ENCODE assay signal across 10 cellular contexts in the genomic region with DNA sequence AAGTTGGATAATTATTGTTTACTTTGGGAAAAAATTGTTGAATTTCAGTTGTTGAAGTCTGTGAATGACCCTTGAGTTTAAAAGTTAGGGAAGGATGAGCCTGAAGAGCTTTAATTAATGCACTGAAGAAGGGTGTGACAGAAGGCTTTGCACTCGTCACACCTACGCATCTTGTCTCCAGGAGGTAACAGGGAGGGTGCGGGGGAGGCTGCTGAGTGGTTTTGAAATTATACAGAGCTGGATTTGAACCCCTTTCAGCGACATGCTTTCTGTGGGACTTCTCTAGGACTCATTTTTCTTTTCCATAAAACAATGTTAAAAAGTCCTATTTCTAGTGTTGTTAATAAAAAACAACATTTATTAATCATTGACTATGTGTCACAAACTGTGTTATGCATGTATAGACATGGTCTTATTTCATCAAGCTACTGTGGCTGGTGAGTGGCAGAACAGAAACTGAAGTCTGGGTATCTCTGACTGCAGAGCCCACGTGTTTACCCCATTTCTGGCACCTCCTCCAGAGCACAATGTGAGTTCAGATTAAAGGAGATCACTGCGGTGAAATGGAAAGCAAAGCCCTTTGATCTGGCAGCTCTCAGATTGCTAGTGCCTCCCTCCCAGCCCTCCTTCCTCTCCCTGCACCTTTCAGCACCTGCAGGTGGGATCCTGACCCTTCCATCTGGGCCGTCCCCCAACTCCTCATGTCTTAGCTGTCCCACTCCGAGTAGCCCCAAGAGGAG.
DNase-seq lines count a peak whose midpoint lies in the region; ATAC-seq, FAIRE-seq and TF ChIP-seq lines count a peak whose summit lies in the region.
"Had no signal": no experiment of that assay in that cellular context is flagged by ENCODE, and none has a peak within 500 bp of the region (broad histone marks: within the 10 kb centered on the region; RNA-seq: fewer than 3 reads in every experiment).

No MANE protein-coding gene starts in this region.

- peak; percentile 64 for ATAC-seq in GM12878
- ATAC-seq in HG03565 (IDR thresholded peaks at IDR 0.05; ENCODE audit: unreplicated experiment): no peak
- ATAC-seq in HG03521 (IDR thresholded peaks at IDR 0.05; ENCODE audit: unreplicated experiment): no peak

- SMC1A ChIA-PET in GM12878 (lab: Charles Lee; ENCODE audit: uncharacterized antibody, unreplicated experiment): interaction anchor here (1.1 kb wide), 1 partner anchor 51 kb away, joined by 3 read pairs; no protein-coding TSS in a partner anchor

- no peak overlapping the region for H2AFZ ChIP-seq in GM12878 (ENCODE audit: control insufficient read depth, low read depth, low read length)

- WGBS in GM12878 (ENCODE audit: insufficient coverage, insufficient replicate concordance, low lambda C conversion rate, missing lambda C conversion rate): 27% methylated on average over 8 of the region's 8 CpGs

- no peaks in the 10 kb centered on the region for H3K27me3 ChIP-seq in GM12878 (replicated peaks in 1 of 2; ENCODE audit: control insufficient read depth in 2 of 2, insufficient read depth in 2 of 2, low read length in 1 of 2)
- H3K27me3 ChIP-seq: adrenal gland had no signal

- no peak overlapping the region for H3K4me2 ChIP-seq in GM12878 (ENCODE audit: control insufficient read depth, insufficient read depth)

- H3K9ac ChIP-seq in GM12878 (ENCODE audit: control insufficient read depth, insufficient read depth, low read length): no peak overlapping the region

- POLR2A ChIA-PET in GM12878 (lab: Charles Lee): no interaction called here

- no peaks in the 10 kb centered on the region; the same call in 2 of the 3 replicates for H3K9me3 ChIP-seq in GM12878 (replicated peaks; ENCODE audit: control insufficient read depth, insufficient read depth, low read length)
- H3K9me3 ChIP-seq: adrenal gland had no signal

- BruUV-seq in GM12878 (replicated peaks; lab: Mats Ljungman, UMichigan): no TSS peak

- TF ChIP-seq POLR2A in GM12878 (IDR thresholded peaks at IDR 0.05; ENCODE audit: low read depth, low read length): no peak

- DNase-seq in DMS 273 (lab: John Stamatoyannopoulos, UW; ENCODE audit: unreplicated experiment): peak; percentile 46
- DNase-seq in DMS 273 treated with DMSO at 0.1 percent for 48 hours (lab: John Stamatoyannopoulos, UW): no peak
- peak; percentile 66 for DNase-seq in NCI-H524 treated with DMSO at 0.1 percent for 48 hours (lab: John Stamatoyannopoulos, UW)
- DNase-seq in GM12878 (ENCODE audit: low read depth, low spot score): no peak
- peak; percentile 13 to 32 for DNase-seq in stimulated activated CD4-positive, alpha-beta T cell treated with anti-CD3 and anti-CD28 coated beads, Interleukin-4, amount 100 ng/mL, for 48 hours (ENCODE audit: low read depth in 2 of 2)
- no peak for DNase-seq in SIG-M5 (lab: John Stamatoyannopoulos, UW)

- in situ Hi-C loops in GM12878 (cut with MboI): no loop called here

- RAD21 ChIA-PET in GM12878 (lab: Charles Lee; ENCODE audit: unreplicated experiment): no interaction called here

- no peaks in the 10 kb centered on the region for H4K20me1 ChIP-seq in GM12878 (ENCODE audit: control insufficient read depth, insufficient read depth)

- no peaks in the 10 kb centered on the region for H3K79me2 ChIP-seq in GM12878 (ENCODE audit: control insufficient read depth, insufficient read depth, low read length)

- TF ChIP-seq EP300 in GM12878 (IDR thresholded peaks at IDR 0.05; ENCODE audit: borderline replicate concordance in 1 of 2, control insufficient read depth in 1 of 2, low read depth in 2 of 2, low read length in 2 of 2): no peak

- no peaks in the 10 kb centered on the region for H3K4me1 ChIP-seq in GM12878 (ENCODE audit: control insufficient read depth, insufficient read depth, low read length)
- H3K4me1 ChIP-seq: adrenal gland had no signal

- TF ChIP-seq CTCF in GM12878 (IDR thresholded peaks at IDR 0.05 in 2 of 3, conservative IDR thresholded peaks at IDR 0.05 in 1 of 3; ENCODE audit: control insufficient read depth in 2 of 3, extremely low read depth in 1 of 3, insufficient read depth in 1 of 3, low read depth in 3 of 3, low read length in 3 of 3): no peak

- H3K27ac ChIP-seq in GM12878 (ENCODE audit: control insufficient read depth, insufficient read depth): no peak overlapping the region
- H3K27ac ChIP-seq: 22Rv1, adrenal gland had no signal

- CTCF ChIA-PET in GM12878 (lab: Yijun Ruan, JAX): interaction anchor here (0.6 kb wide), 1 partner anchor 11 kb away, joined by 3 read pairs; no protein-coding TSS in a partner anchor

- FAIRE-seq in GM12878 (lab: Jason Lieb, UNC): no peak

- H3K4me3 ChIP-seq in GM12878: no peak overlapping the region
- H3K4me3 ChIP-seq: adrenal gland had no signal

- intact Hi-C loops in GM12878 (cut with micrococcal nuclease; ENCODE audit: unreplicated experiment): no loop called here

- no peak for TF ChIP-seq RAD21 in GM12878 (IDR thresholded peaks at IDR 0.05; ENCODE audit: insufficient read depth, low read depth, low read length)

- H3K36me3 ChIP-seq in GM12878 (ENCODE audit: control insufficient read depth in 2 of 2, insufficient read depth in 2 of 2, low read length in 1 of 2): no peaks in the 10 kb centered on the region
- H3K36me3 ChIP-seq: adrenal gland had no signal

TF ChIP-seq in GM12878, 131 proteins besides CTCF, POLR2A, EP300 and RAD21:
- TF ChIP-seq NBN (IDR thresholded peaks at IDR 0.05): no peak
- TF ChIP-seq, protein P1, sequence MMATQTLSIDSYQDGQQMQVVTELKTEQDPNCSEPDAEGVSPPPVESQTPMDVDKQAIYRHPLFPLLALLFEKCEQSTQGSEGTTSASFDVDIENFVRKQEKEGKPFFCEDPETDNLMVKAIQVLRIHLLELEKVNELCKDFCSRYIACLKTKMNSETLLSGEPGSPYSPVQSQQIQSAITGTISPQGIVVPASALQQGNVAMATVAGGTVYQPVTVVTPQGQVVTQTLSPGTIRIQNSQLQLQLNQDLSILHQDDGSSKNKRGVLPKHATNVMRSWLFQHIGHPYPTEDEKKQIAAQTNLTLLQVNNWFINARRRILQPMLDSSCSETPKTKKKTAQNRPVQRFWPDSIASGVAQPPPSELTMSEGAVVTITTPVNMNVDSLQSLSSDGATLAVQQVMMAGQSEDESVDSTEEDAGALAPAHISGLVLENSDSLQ (IDR thresholded peaks at IDR 0.05): peak; percentile 28; the same call in 1 of the 2 replicates
TF ChIP-seq in GM12878: peak in this region for 1.

Comparison
In these comparisons a context has a peak if more than half of its experiments do, and no peak if none do; other contexts are left out.
1. DNase-seq: peak in DMS 273 (single experiment), NCI-H524 treated with DMSO at 0.1 percent for 48 hours (single experiment) and stimulated activated CD4-positive, alpha-beta T cell treated with anti-CD3 and anti-CD28 coated beads, Interleukin-4, amount 100 ng/mL, for 48 hours (2 of 2); none in DMS 273 treated with DMSO at 0.1 percent for 48 hours (single experiment), GM12878 (single experiment) and SIG-M5 (single experiment).